ENCODE assay signal across 8 cellular contexts in the genomic region with DNA sequence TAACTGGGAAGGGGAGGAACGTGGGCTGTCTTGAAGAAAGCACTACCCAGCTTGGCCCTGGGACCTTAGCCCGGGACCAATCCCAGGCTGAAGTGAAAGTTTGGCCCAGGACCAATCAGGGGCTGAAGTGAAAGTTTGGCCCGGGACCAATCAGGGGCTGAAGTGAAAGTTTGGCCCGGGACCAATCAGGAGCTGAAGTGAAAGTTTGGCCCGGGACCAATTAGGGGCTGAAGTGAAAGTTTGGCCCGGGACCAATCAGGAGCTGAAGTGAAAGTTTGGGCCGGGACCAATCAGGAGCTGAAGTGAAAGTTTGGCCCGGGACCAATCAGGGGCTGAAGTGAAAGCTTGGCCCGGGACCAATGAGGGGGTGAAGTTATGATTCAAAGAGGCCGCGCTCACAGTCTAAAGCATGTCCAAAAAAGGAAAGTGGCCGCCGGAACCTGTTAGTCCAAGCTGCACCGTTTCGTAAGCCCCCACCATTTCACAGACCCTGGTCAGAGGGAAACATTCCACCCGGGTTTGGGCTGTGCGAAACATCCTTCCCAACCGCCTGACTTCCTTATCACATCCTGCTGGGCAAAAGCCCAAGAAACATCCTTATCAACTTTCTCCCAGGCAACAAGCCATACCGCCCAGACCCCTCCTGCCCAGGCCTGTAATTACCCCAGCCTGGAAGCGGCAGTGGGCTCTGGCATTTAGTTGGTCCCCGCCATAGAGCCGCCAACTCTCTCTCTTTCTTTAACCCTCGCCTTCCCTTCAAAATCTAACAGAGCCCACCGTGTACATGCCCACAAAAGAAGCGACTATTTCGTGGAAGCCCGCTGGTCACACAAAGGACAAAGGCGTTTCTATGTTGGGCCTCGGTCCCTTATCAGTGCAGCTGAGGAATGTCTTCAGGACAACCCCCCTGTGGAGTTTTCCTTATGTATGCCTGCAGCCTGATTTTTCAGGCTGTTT. TPM values are rescaled to one million over a fixed set of nuclear protein-coding genes. Genes with fewer than 3 reads are reported as not detected.
DNase-seq lines count a peak whose midpoint lies in the region; ATAC-seq, FAIRE-seq and TF ChIP-seq lines count a peak whose summit lies in the region.

No MANE protein-coding gene starts in this region.

- peaks cover 8 to 30% of the 10 kb centered on the region in 2 donors for H3K36me3 Mint-ChIP-seq in CD4-positive, alpha-beta memory T cell
- H3K36me3 Mint-ChIP-seq in immature natural killer cell: peaks cover 4 to 15% (median 7%) of the 10 kb centered on the region in 3 donors

- FAIRE-seq in RCC 7860 (lab: Jason Lieb, UNC): peak; percentile 85
- FAIRE-seq in bronchial epithelial cell (lab: Jason Lieb, UNC): no peak
- FAIRE-seq in small intestine (lab: Jason Lieb, UNC): peak; percentile 10

- no peaks in the 10 kb centered on the region for H3K36me3 ChIP-seq in CD4-positive, alpha-beta memory T cell (ENCODE audit: insufficient read depth, low read length)
- no peaks in the 10 kb centered on the region for H3K36me3 ChIP-seq in bronchial epithelial cell (ENCODE audit: control insufficient read depth, insufficient read depth, low read length)
- H3K36me3 ChIP-seq in small intestine (ENCODE audit: control insufficient read depth in 2 of 2, insufficient read depth in 2 of 2, low read length in 2 of 2): no peaks in the 10 kb centered on the region

- H3K4me3 Mint-ChIP-seq in CD4-positive, alpha-beta memory T cell: peak overlapping the region; percentile 94 to 100 (median 98)
- H3K4me3 Mint-ChIP-seq in immature natural killer cell: peak overlapping the region; percentile 92 to 99 (median 96)

- H3K27ac Mint-ChIP-seq in CD4-positive, alpha-beta memory T cell: peak overlapping the region in 6 of 7 donors; percentile 91 to 97 (median 95)
- peak overlapping the region; percentile 43 to 97 (median 90) for H3K27ac Mint-ChIP-seq in immature natural killer cell

- peaks cover 19% of the 10 kb centered on the region for H3K4me1 ChIP-seq in CD4-positive, alpha-beta memory T cell (ENCODE audit: insufficient read depth, low read length)
- H3K4me1 ChIP-seq in small intestine (ENCODE audit: control insufficient read depth in 2 of 2, insufficient read depth in 1 of 2, low read depth in 1 of 2, low read length in 1 of 2): no peaks in the 10 kb centered on the region

- CTCF ChIA-PET in CD4-positive, alpha-beta memory T cell (lab: Charles Lee; ENCODE audit: partially characterized antibody): no interaction called here

- H3K27me3 Mint-ChIP-seq in CD4-positive, alpha-beta memory T cell: peaks cover 0 to 2% of the 10 kb centered on the region in 2 donors
- H3K27me3 Mint-ChIP-seq in immature natural killer cell (ENCODE audit: low read depth in 3 of 3): peaks cover 0 to 15% (median 11%) of the 10 kb centered on the region in 3 donors

- TF ChIP-seq CTCF in bronchial epithelial cell (IDR thresholded peaks at IDR 0.05; ENCODE audit: insufficient read depth, low read length, severe bottlenecking): no peak

- POLR2A ChIA-PET in CD4-positive, alpha-beta memory T cell (lab: Charles Lee; ENCODE audit: partially characterized antibody): interaction anchor here (0.9 to 1.6 kb wide), 2 partner anchors 26 to 105 kb away, joined by 3 to 9 read pairs; a partner anchor contains a TSS

- no peaks in the 10 kb centered on the region for H3K27me3 ChIP-seq in CD4-positive, alpha-beta memory T cell (ENCODE audit: insufficient read depth, low read length)
- H3K27me3 ChIP-seq in bronchial epithelial cell (ENCODE audit: control insufficient read depth, insufficient read depth, low read length) (no peaks in the 10 kb centered on the region), small intestine (ENCODE audit: control insufficient read depth in 2 of 2, insufficient read depth in 2 of 2, low read length in 2 of 2) (no peaks in the 10 kb centered on the region)

- DNase-seq in CD4-positive, alpha-beta memory T cell: peak in 1 of 5 donors; percentile 6
- DNase-seq in H4 (ENCODE audit: low spot score) (peak; percentile 79), RCC 7860 (ENCODE audit: low spot score) (peak; percentile 74), bronchial epithelial cell (ENCODE audit: low read depth) (peak; percentile 66), immature natural killer cell (peak; percentile 17 to 35 (median 27)), small intestine (peak; percentile 68)

- WGBS in small intestine, 3 donors: 2 to 3% (median 3%) methylated on average over 29 of the region's 29 CpGs

- H3K4me1 Mint-ChIP-seq in CD4-positive, alpha-beta memory T cell: peaks cover 18 to 27% (median 24%) of the 10 kb centered on the region in 4 donors
- peaks cover 26 to 29% of the 10 kb centered on the region in 2 donors for H3K4me1 Mint-ChIP-seq in immature natural killer cell

- no peak for ATAC-seq in GM21529 (IDR thresholded peaks at IDR 0.05; ENCODE audit: unreplicated experiment)
- ATAC-seq in GM19463 (IDR thresholded peaks at IDR 0.05; ENCODE audit: unreplicated experiment): no peak

- H3K9me3 Mint-ChIP-seq in CD4-positive, alpha-beta memory T cell: peaks cover 0 to 33% (median 23%) of the 10 kb centered on the region in 8 donors
- peaks cover 6 to 22% (median 14%) of the 10 kb centered on the region in 6 donors for H3K9me3 Mint-ChIP-seq in immature natural killer cell

- intact Hi-C loops in CD4-positive, alpha-beta memory T cell (cut with micrococcal nuclease): loop anchor here (1.0 to 10.0 kb wide), 10 partner anchors 26 to 696 kb away; a partner anchor contains a TSS

- peaks cover 0 to under 1% of the 10 kb centered on the region in 2 donors for H3K9me3 ChIP-seq in CD4-positive, alpha-beta memory T cell (ENCODE audit: control insufficient read depth in 1 of 2, low read length in 2 of 2)
- peaks cover 3% of the 10 kb centered on the region for H3K9me3 ChIP-seq in small intestine (ENCODE audit: control insufficient read depth, low read depth)

- peak overlapping the region; percentile 81 for H3K27ac ChIP-seq in CD4-positive, alpha-beta memory T cell (ENCODE audit: low read depth, low read length)
- H3K27ac ChIP-seq in small intestine (ENCODE audit: low read depth in 1 of 2, low read length in 1 of 2): peak overlapping the region in 1 of 2 donors; percentile 75

- peak overlapping the region; percentile 85 to 90 for H3K4me3 ChIP-seq in CD4-positive, alpha-beta memory T cell (ENCODE audit: low read length in 2 of 2)
- H3K4me3 ChIP-seq in bronchial epithelial cell (ENCODE audit: low read depth, low read length): peak overlapping the region; percentile 66
- peak overlapping the region in 1 of 2 donors; percentile 76 for H3K4me3 ChIP-seq in small intestine (ENCODE audit: low read depth in 1 of 2, low read length in 2 of 2)

RNA-seq across cellular contexts. Expression of a gene that starts 1.1 kb away (rescaled TPM):
- total RNA-seq in CD4-positive, alpha-beta memory T cell: 1 to 10 TPM; 3.7 to 5.4 TPM
- 1 to 10 TPM in 1 of 2 donors, not detected in 1; 1.5 TPM for polyA plus RNA-seq in CD4-positive, alpha-beta memory T cell
- 6.3 and 7.0 TPM in 2 replicates for total RNA-seq in H4 (2014; rRNA removed; shearing (Covaris generic))
- total RNA-seq in bronchial epithelial cell: 0.38 and 1.6 TPM in 2 replicates
- polyA plus RNA-seq in immature natural killer cell (under 1 TPM in 2 of 3 donors, not detected in 1; 0.22 to 0.50 TPM), small intestine (under 1 TPM; 0.22 to 0.45 (median 0.27) TPM)
